ENCODE assay signal across 8 cellular contexts in genomic region chr2:69306612-69306896, GRCh38.
DNase-seq lines count a peak whose midpoint lies in the region; ATAC-seq, FAIRE-seq and TF ChIP-seq lines count a peak whose summit lies in the region.

No MANE protein-coding gene starts in this region.

- peaks cover 26% of the 10 kb centered on the region for H3K36me3 Mint-ChIP-seq in Caco-2 (ENCODE audit: insufficient read depth, unreplicated experiment)

- CTCF ChIA-PET in Caco-2 (lab: Charles Lee), result interaction anchor here (0.6 to 1.2 kb wide), 2 partner anchors 172 to 280 kb away, joined by 3 read pairs; no protein-coding TSS in a partner anchor
- CTCF ChIA-PET in PC-9 (lab: Charles Lee), result interaction anchor here (0.7 to 1.3 kb wide), 2 partner anchors 113 to 144 kb away, joined by 4 read pairs; no protein-coding TSS in a partner anchor

- intact Hi-C loops in Caco-2 (cut with micrococcal nuclease; ENCODE audit: unreplicated experiment) (loop anchor here (1.0 to 5.0 kb wide), 2 partner anchors 146 to 364 kb away; no protein-coding TSS in a partner anchor), PC-9 (cut with micrococcal nuclease; ENCODE audit: unreplicated experiment) (loop anchor here (2.0 to 10.0 kb wide), 4 partner anchors 146 to 842 kb away; partner anchors contain the start of genes APLF and FBXO48), esophagus muscularis mucosa (cut with DNase I) (loop anchor here (2.0 kb wide), 1 partner anchor 282 kb away; no protein-coding TSS in a partner anchor), pancreas (cut with DNase I) (loop anchor here (5.0 to 10.0 kb wide), 3 partner anchors 279 to 284 kb away; no protein-coding TSS in a partner anchor)

- H3K4me3 ChIP-seq in Caco-2 (ENCODE audit: low read depth, low read length) (peak overlapping the region; percentile 6), PC-9 (peak overlapping the region; percentile 73), esophagus muscularis mucosa (peak overlapping the region; percentile 65 to 79 (median 72)), pancreas (peak overlapping the region; percentile 32 to 52 (median 33))

- H3K9me3 ChIP-seq in Caco-2, result no peaks in the 10 kb centered on the region
- H3K9me3 ChIP-seq in PC-9 (ENCODE audit: insufficient read depth, low read depth), result no peaks in the 10 kb centered on the region
- H3K9me3 ChIP-seq in esophagus muscularis mucosa, result peaks cover 0 to 9% (median 0%) of the 10 kb centered on the region in 4 donors
- H3K9me3 ChIP-seq in pancreas, result no peaks in the 10 kb centered on the region

- POLR2A ChIA-PET in Caco-2 (lab: Charles Lee) (no interaction called here), PC-9 (lab: Charles Lee; ENCODE audit: unreplicated experiment) (no interaction called here)

- peaks cover 12% of the 10 kb centered on the region for H3K4me1 Mint-ChIP-seq in Caco-2 (ENCODE audit: low read depth, unreplicated experiment)

- in situ Hi-C loops in GM13976 (cut with MboI; ENCODE audit: low sequenced_read_pairs, unreplicated experiment), result loop anchor here (10.0 kb wide), 1 partner anchor 282 kb away; no protein-coding TSS in a partner anchor

- H3K4me2 ChIP-seq in PC-9, result peak overlapping the region; percentile 95

- no peak overlapping the region for H3K27ac Mint-ChIP-seq in Caco-2 (ENCODE audit: unreplicated experiment)

- peaks cover 9% of the 10 kb centered on the region; the same call in 1 of the 2 replicates for H3F3A ChIP-seq in PC-9 (ENCODE audit: insufficient read depth, low read depth)

- 0% methylated on average over 4 of the region's 24 CpGs for WGBS in esophagus muscularis mucosa
- WGBS in pancreas, 2 donors, result 1 to 2% methylated on average over 24 of the region's 24 CpGs

- H3K4me3 Mint-ChIP-seq in Caco-2 (ENCODE audit: unreplicated experiment), result peak overlapping the region; percentile 62

- ATAC-seq in pancreas, result no peak

- H3K36me3 ChIP-seq in Caco-2 (ENCODE audit: control insufficient read depth, insufficient read depth, low read length) (no peaks in the 10 kb centered on the region), PC-9 (ENCODE audit: low read depth) (no peaks in the 10 kb centered on the region), esophagus muscularis mucosa (no peaks in the 10 kb centered on the region), pancreas (no peaks in the 10 kb centered on the region)

- H3K4me1 ChIP-seq in Caco-2 (peaks cover 17% of the 10 kb centered on the region; the same call in 1 of the 2 replicates), PC-9 (replicated peaks; ENCODE audit: insufficient read depth) (peaks cover 9% of the 10 kb centered on the region; the same call in 1 of the 2 replicates), esophagus muscularis mucosa (peaks cover 43 to 61% (median 59%) of the 10 kb centered on the region in 4 donors), pancreas (peaks cover 8 to 21% (median 19%) of the 10 kb centered on the region in 3 donors)

- H3K27me3 ChIP-seq in Caco-2 (replicated peaks; ENCODE audit: control insufficient read depth, insufficient read depth, low read length) (no peaks in the 10 kb centered on the region), PC-9 (ENCODE audit: insufficient read depth, low read depth) (peaks cover 17% of the 10 kb centered on the region), esophagus muscularis mucosa (no peaks in the 10 kb centered on the region), pancreas (no peaks in the 10 kb centered on the region)

- no peaks in the 10 kb centered on the region for H3K79me2 ChIP-seq in PC-9 (ENCODE audit: low read depth)

- FAIRE-seq in pancreas (lab: Jason Lieb, UNC), result no peak

- TF ChIP-seq CTCF in Caco-2 (IDR thresholded peaks at IDR 0.05; ENCODE audit: insufficient read depth in 1 of 2, low read depth in 1 of 2, low read length in 1 of 2, severe bottlenecking in 1 of 2, unreplicated experiment in 1 of 2), result no peak
- no peak for TF ChIP-seq CTCF in PC-9 (conservative IDR thresholded peaks at IDR 0.05)
- no peak for TF ChIP-seq CTCF in esophagus muscularis mucosa (IDR thresholded peaks at IDR 0.05)
- TF ChIP-seq CTCF in pancreas (IDR thresholded peaks at IDR 0.05), result no peak
- no peak for TF ChIP-seq CTCF in GM13976 (IDR thresholded peaks at IDR 0.05; ENCODE audit: borderline replicate concordance, control extremely low read depth, extremely low read depth, insufficient read depth, missing control alignments)

- no peaks in the 10 kb centered on the region for H3K9me2 ChIP-seq in PC-9 (ENCODE audit: insufficient read depth)

- no peak for DNase-seq in Caco-2
- no peak for DNase-seq in PC-9
- no peak for DNase-seq in esophagus muscularis mucosa (ENCODE audit: extremely low spot score)
- DNase-seq in pancreas, result no peak
- DNase-seq in DMS79 treated with DMSO at 0.1 percent for 48 hours (lab: John Stamatoyannopoulos, UW), result no peak
- no peak for DNase-seq in HPDE6-E6E7 (ENCODE audit: extremely low spot score)
- no peak for DNase-seq in NAMALWA (ENCODE audit: low spot score)
- DNase-seq in GM13976 (ENCODE audit: low spot score), result no peak

- peak overlapping the region; percentile 87 for H2AFZ ChIP-seq in PC-9

- TF ChIP-seq POLR2A in esophagus muscularis mucosa (IDR thresholded peaks at IDR 0.05; ENCODE audit: low read depth), result no peak

- H3K27me3 Mint-ChIP-seq in Caco-2 (ENCODE audit: insufficient read depth, unreplicated experiment), result peaks cover 12% of the 10 kb centered on the region

- no peaks in the 10 kb centered on the region for H4K20me1 ChIP-seq in PC-9 (ENCODE audit: insufficient read depth)

- no TSS peak for BruUV-seq in Caco-2 (replicated peaks; lab: Mats Ljungman, UMichigan)
- BruUV-seq in PC-9 (replicated peaks; lab: Mats Ljungman, UMichigan), result no TSS peak

- H3K27ac ChIP-seq in PC-9, result no peak overlapping the region
- peak overlapping the region; percentile 85 to 92 (median 89) for H3K27ac ChIP-seq in esophagus muscularis mucosa (replicated peaks in 1 of 4)
- H3K27ac ChIP-seq in pancreas, result no peak overlapping the region

- H3K9me3 Mint-ChIP-seq in Caco-2 (ENCODE audit: unreplicated experiment), result no peaks in the 10 kb centered on the region

- TF ChIP-seq EP300 in esophagus muscularis mucosa (IDR thresholded peaks at IDR 0.05), result no peak

Comparison
In these comparisons a context has a peak if more than half of its experiments do, and no peak if none do; other contexts are left out.
1. H3K4me3 ChIP-seq: peak in every context shown above with its lines; median percentile 73 in PC-9; 72 in esophagus muscularis mucosa; 33 in pancreas; 6 in Caco-2.
2. H3K27ac ChIP-seq: peak in esophagus muscularis mucosa (4 of 4); none in PC-9 (single experiment) and pancreas (0 of 4).